ENCODE assay signal across 1 cellular context in the genomic region with DNA sequence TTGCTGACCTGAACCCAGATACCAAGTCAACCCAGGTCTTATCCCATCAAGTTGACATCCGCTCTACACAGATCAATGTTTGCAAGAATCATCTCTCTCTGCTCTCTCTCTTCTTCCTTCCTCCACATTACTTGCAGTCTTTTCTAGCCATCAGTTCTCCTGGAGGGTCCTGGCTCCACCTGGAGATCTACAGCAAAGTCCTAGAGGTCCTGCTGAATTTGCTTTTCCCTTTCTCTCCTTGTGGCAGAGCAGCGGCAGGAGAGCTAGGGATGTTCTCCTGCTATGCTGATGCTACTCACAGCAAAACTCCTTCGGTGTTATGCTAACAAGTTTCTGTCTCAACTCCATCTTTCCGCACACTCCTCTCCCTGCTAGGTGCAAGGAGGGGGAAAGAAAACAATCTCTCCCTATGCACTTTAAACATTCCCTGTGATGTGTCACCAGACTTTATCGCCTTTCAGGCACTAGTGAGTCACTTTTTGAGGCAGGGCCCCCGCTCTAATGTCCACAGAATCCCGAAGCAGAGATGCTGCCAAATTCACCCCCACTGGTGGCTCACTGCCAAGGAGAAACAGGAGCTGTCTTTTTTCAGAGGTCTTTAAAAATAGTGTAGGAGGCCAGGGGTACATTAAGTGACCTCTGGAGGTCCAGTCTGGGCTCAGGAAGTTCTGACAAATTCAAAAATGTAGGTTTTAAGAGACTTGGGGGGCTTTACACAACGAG.
TF ChIP-seq lines count a peak whose summit lies in the region.

No MANE protein-coding gene starts in this region.

TF ChIP-seq in HepG2, 621 proteins besides CTCF, POLR2A, EP300 and RAD21 (continued from another document and continues in another):
- TF ChIP-seq RORA (CRISPR knock-in tag; IDR thresholded peaks at IDR 0.05) (no peak), BRD4 (CRISPR knock-in tag; IDR thresholded peaks at IDR 0.05) (no peak), SATB2 (CRISPR knock-in tag; IDR thresholded peaks at IDR 0.05) (no peak), RBFOX2 (IDR thresholded peaks at IDR 0.05; ENCODE audit: low read depth, low read length) (no peak), CCDC6 (CRISPR knock-in tag; IDR thresholded peaks at IDR 0.05) (peak; percentile 52; the same call in 1 of the 2 replicates), NR1H2 (CRISPR knock-in tag; IDR thresholded peaks at IDR 0.05; ENCODE audit: borderline replicate concordance, low read depth) (no peak), SNAPC4 (CRISPR knock-in tag; IDR thresholded peaks at IDR 0.05) (no peak), ZNF20 (CRISPR knock-in tag; IDR thresholded peaks at IDR 0.05) (no peak), TBP (CRISPR knock-in tag; IDR thresholded peaks at IDR 0.05) (no peak), ZNF441 (CRISPR knock-in tag; IDR thresholded peaks at IDR 0.05; ENCODE audit: borderline replicate concordance) (0 out of 2 replicates have a peak, but pooled peaks have one; percentile 18), HHEX (CRISPR knock-in tag; IDR thresholded peaks at IDR 0.05) (no peak), RAD51 (IDR thresholded peaks at IDR 0.05; ENCODE audit: borderline replicate concordance) (no peak), ZNF710 (CRISPR knock-in tag; IDR thresholded peaks at IDR 0.05; ENCODE audit: borderline replicate concordance) (peak; percentile 58; the same call in 1 of the 2 replicates), ZNF776 (CRISPR knock-in tag; IDR thresholded peaks at IDR 0.05) (no peak), TBX2 (CRISPR knock-in tag; IDR thresholded peaks at IDR 0.05; ENCODE audit: borderline replicate concordance) (peak; percentile 86), HDAC6 (IDR thresholded peaks at IDR 0.05; ENCODE audit: low read depth, low read length) (no peak), ATF1 (CRISPR knock-in tag; IDR thresholded peaks at IDR 0.05) (0 out of 2 replicates have a peak, but pooled peaks have one; percentile 37), ZNF891 (CRISPR knock-in tag; IDR thresholded peaks at IDR 0.05) (no peak), PATZ1 (CRISPR knock-in tag; IDR thresholded peaks at IDR 0.05) (peak; percentile 98), ZXDC (CRISPR knock-in tag; IDR thresholded peaks at IDR 0.05) (no peak), SMAD1 (CRISPR knock-in tag; IDR thresholded peaks at IDR 0.05; ENCODE audit: borderline replicate concordance, low read depth) (no peak), FOXC1 (CRISPR knock-in tag; IDR thresholded peaks at IDR 0.05; ENCODE audit: borderline replicate concordance) (peak; percentile 62; the same call in 1 of the 2 replicates), HNF4G (IDR thresholded peaks at IDR 0.05; ENCODE audit: borderline replicate concordance, low read depth, low read length) (no peak), HNF4G (CRISPR knock-in tag; IDR thresholded peaks at IDR 0.05; ENCODE audit: borderline replicate concordance, low read depth) (no peak), ELF1 (CRISPR knock-in tag; IDR thresholded peaks at IDR 0.05) (peak; percentile 22; the same call in 1 of the 2 replicates), ZFP36L2 (CRISPR knock-in tag; IDR thresholded peaks at IDR 0.05) (no peak), BCL6 (CRISPR knock-in tag; IDR thresholded peaks at IDR 0.05) (peak; percentile 86), ZNF75D (CRISPR knock-in tag; IDR thresholded peaks at IDR 0.05; ENCODE audit: borderline replicate concordance) (no peak)
- TF ChIP-seq, protein P1, sequence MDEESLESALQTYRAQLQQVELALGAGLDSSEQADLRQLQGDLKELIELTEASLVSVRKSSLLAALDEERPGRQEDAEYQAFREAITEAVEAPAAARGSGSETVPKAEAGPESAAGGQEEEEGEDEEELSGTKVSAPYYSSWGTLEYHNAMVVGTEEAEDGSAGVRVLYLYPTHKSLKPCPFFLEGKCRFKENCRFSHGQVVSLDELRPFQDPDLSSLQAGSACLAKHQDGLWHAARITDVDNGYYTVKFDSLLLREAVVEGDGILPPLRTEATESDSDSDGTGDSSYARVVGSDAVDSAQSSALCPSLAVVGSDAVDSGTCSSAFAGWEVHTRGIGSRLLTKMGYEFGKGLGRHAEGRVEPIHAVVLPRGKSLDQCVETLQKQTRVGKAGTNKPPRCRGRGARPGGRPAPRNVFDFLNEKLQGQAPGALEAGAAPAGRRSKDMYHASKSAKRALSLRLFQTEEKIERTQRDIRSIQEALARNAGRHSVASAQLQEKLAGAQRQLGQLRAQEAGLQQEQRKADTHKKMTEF (CRISPR knock-in tag; IDR thresholded peaks at IDR 0.05), result peak; percentile 75; the same call in 1 of the 2 replicates
- TF ChIP-seq, protein P2, sequence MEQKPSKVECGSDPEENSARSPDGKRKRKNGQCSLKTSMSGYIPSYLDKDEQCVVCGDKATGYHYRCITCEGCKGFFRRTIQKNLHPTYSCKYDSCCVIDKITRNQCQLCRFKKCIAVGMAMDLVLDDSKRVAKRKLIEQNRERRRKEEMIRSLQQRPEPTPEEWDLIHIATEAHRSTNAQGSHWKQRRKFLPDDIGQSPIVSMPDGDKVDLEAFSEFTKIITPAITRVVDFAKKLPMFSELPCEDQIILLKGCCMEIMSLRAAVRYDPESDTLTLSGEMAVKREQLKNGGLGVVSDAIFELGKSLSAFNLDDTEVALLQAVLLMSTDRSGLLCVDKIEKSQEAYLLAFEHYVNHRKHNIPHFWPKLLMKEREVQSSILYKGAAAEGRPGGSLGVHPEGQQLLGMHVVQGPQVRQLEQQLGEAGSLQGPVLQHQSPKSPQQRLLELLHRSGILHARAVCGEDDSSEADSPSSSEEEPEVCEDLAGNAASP (CRISPR knock-in tag; IDR thresholded peaks at IDR 0.05; ENCODE audit: borderline replicate concordance), result peak; percentile 58
- TF ChIP-seq, protein P3, sequence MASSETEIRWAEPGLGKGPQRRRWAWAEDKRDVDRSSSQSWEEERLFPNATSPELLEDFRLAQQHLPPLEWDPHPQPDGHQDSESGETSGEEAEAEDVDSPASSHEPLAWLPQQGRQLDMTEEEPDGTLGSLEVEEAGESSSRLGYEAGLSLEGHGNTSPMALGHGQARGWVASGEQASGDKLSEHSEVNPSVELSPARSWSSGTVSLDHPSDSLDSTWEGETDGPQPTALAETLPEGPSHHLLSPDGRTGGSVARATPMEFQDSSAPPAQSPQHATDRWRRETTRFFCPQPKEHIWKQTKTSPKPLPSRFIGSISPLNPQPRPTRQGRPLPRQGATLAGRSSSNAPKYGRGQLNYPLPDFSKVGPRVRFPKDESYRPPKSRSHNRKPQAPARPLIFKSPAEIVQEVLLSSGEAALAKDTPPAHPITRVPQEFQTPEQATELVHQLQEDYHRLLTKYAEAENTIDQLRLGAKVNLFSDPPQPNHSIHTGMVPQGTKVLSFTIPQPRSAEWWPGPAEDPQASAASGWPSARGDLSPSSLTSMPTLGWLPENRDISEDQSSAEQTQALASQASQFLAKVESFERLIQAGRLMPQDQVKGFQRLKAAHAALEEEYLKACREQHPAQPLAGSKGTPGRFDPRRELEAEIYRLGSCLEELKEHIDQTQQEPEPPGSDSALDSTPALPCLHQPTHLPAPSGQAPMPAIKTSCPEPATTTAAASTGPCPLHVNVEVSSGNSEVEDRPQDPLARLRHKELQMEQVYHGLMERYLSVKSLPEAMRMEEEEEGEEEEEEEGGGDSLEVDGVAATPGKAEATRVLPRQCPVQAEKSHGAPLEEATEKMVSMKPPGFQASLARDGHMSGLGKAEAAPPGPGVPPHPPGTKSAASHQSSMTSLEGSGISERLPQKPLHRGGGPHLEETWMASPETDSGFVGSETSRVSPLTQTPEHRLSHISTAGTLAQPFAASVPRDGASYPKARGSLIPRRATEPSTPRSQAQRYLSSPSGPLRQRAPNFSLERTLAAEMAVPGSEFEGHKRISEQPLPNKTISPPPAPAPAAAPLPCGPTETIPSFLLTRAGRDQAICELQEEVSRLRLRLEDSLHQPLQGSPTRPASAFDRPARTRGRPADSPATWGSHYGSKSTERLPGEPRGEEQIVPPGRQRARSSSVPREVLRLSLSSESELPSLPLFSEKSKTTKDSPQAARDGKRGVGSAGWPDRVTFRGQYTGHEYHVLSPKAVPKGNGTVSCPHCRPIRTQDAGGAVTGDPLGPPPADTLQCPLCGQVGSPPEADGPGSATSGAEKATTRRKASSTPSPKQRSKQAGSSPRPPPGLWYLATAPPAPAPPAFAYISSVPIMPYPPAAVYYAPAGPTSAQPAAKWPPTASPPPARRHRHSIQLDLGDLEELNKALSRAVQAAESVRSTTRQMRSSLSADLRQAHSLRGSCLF (CRISPR knock-in tag; IDR thresholded peaks at IDR 0.05; ENCODE audit: borderline replicate concordance), result no peak
- TF ChIP-seq, protein P4, sequence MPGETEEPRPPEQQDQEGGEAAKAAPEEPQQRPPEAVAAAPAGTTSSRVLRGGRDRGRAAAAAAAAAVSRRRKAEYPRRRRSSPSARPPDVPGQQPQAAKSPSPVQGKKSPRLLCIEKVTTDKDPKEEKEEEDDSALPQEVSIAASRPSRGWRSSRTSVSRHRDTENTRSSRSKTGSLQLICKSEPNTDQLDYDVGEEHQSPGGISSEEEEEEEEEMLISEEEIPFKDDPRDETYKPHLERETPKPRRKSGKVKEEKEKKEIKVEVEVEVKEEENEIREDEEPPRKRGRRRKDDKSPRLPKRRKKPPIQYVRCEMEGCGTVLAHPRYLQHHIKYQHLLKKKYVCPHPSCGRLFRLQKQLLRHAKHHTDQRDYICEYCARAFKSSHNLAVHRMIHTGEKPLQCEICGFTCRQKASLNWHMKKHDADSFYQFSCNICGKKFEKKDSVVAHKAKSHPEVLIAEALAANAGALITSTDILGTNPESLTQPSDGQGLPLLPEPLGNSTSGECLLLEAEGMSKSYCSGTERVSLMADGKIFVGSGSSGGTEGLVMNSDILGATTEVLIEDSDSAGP (CRISPR knock-in tag; IDR thresholded peaks at IDR 0.05; ENCODE audit: borderline replicate concordance), result no peak
